In the genomic region with DNA sequence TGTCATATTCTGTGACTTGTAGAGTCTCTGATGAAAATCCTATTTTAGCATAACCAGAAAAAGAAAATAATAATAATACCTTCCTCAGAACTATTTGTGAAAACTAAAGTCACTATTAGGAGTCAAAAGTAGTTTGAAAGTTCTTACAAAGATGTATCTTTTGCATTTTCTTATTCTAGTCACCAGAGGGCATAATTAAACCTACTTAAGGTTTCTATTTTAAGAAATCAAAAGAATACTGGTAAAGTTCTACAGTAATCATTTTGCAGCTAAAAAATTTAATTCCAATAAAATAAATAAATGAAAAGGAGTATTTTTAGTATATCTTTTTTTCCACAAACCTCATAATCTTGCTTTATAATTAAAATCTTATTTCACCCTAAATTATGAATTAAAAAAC, we compare ENCODE assay signal across 12 cellular contexts. TPM values are rescaled to one million over a fixed set of nuclear protein-coding genes. Genes with fewer than 3 reads are reported as not detected.
DNase-seq lines count a peak whose midpoint lies in the region; ATAC-seq and TF ChIP-seq lines count a peak whose summit lies in the region.
"Had no signal": no experiment of that assay in that cellular context is flagged by ENCODE, and none has a peak within 500 bp of the region (broad histone marks: within the 10 kb centered on the region; RNA-seq: fewer than 3 reads in every experiment).

No MANE protein-coding gene starts in this region.

- H3K27me3 ChIP-seq in PC-3 (ENCODE audit: low read length), result no peaks in the 10 kb centered on the region

- H3K9me3 Mint-ChIP-seq in activated CD4-positive, alpha-beta T cell treated with anti-CD3 and anti-CD28 coated beads for 36 hours (ENCODE audit: low read depth), result no peaks in the 10 kb centered on the region
- H3K9me3 Mint-ChIP-seq: IgD-negative memory B cell had no signal

- ATAC-seq in PC-3, result no peak
- ATAC-seq in activated CD4-positive, alpha-beta T cell treated with anti-CD3 and anti-CD28 coated beads for 36 hours, result no peak

- H3K4me3 ChIP-seq in PC-3 (ENCODE audit: low read length), result no peak overlapping the region

- peaks cover 7% of the 10 kb centered on the region for H3K4me1 Mint-ChIP-seq in activated CD4-positive, alpha-beta T cell treated with anti-CD3 and anti-CD28 coated beads for 36 hours

- no TSS peak for BruUV-seq in PC-3 (replicated peaks; lab: Mats Ljungman, UMichigan)

- no peaks in the 10 kb centered on the region for H3K36me3 ChIP-seq in PC-3 (ENCODE audit: low read depth, low read length)

- POLR2A ChIA-PET in PC-3 (lab: Charles Lee; ENCODE audit: unreplicated experiment), result no interaction called here
- POLR2A ChIA-PET in activated CD4-positive, alpha-beta T cell treated with anti-CD3 and anti-CD28 coated beads for 36 hours (lab: Charles Lee), result no interaction called here

- no peak for TF ChIP-seq POLR2A in erythroblast (IDR thresholded peaks at IDR 0.05; ENCODE audit: low read length)

- H3K27ac Mint-ChIP-seq in activated CD4-positive, alpha-beta T cell treated with anti-CD3 and anti-CD28 coated beads for 36 hours, result no peak overlapping the region
- H3K27ac Mint-ChIP-seq: IgD-negative memory B cell had no signal

- H3K9me2 ChIP-seq in PC-3 (replicated peaks; ENCODE audit: low read length), result no peaks in the 10 kb centered on the region

- H3F3A ChIP-seq in PC-3 (ENCODE audit: low read length, unreplicated experiment), result no peaks in the 10 kb centered on the region

- no peaks in the 10 kb centered on the region for H3K79me2 ChIP-seq in PC-3 (ENCODE audit: low read length)

- TF ChIP-seq CTCF in 22Rv1 (IDR thresholded peaks at IDR 0.05) (peak; percentile 37), PC-3 (conservative IDR thresholded peaks at IDR 0.05; ENCODE audit: low read depth, low read length) (peak; percentile 45)

- H3K36me3 Mint-ChIP-seq in activated CD4-positive, alpha-beta T cell treated with anti-CD3 and anti-CD28 coated beads for 36 hours (ENCODE audit: low read depth), result no peaks in the 10 kb centered on the region

- no peaks in the 10 kb centered on the region for H3K9me3 ChIP-seq in PC-3 (ENCODE audit: low read length)

- no peaks in the 10 kb centered on the region for H3K4me1 ChIP-seq in PC-3 (ENCODE audit: insufficient read depth, low read length)

- no peak overlapping the region for H2AFZ ChIP-seq in PC-3 (ENCODE audit: low read length)

- H3K27ac ChIP-seq in 22Rv1 (no peak overlapping the region), PC-3 (ENCODE audit: low read length) (no peak overlapping the region)

- no peak overlapping the region for H3K4me2 ChIP-seq in PC-3 (ENCODE audit: low read length)

- no peaks in the 10 kb centered on the region for H4K20me1 ChIP-seq in PC-3 (ENCODE audit: low read length)

- H3K9ac ChIP-seq in PC-3 (ENCODE audit: low read length), result no peak overlapping the region

- no peaks in the 10 kb centered on the region for H3K27me3 Mint-ChIP-seq in activated CD4-positive, alpha-beta T cell treated with anti-CD3 and anti-CD28 coated beads for 36 hours
- H3K27me3 Mint-ChIP-seq: IgD-negative memory B cell had no signal

- DNase-seq in EH (ENCODE audit: low read depth) (peak; percentile 9), PC-3 (peak; percentile 21), erythroblast (lab: John Stamatoyannopoulos, UW) (peak; percentile 4 to 7), NCI-H526 (lab: John Stamatoyannopoulos, UW) (no peak), NCI-H1417 (lab: John Stamatoyannopoulos, UW) (no peak), T-helper 9 cell (no peak)
- DNase-seq in activated CD4-positive, alpha-beta T cell treated with anti-CD3 and anti-CD28 coated beads for 36 hours, result no peak
- DNase-seq: activated CD8-positive, alpha-beta memory T cell treated with anti-CD3 and anti-CD28 coated beads for 24 hours; central memory CD4-positive, alpha-beta T cell; nucleus accumbens had no signal

- intact Hi-C loops in PC-3 (cut with micrococcal nuclease), result loop anchor here (1.0 to 10.0 kb wide), 2 partner anchors 147 to 382 kb away; a partner anchor contains a TSS
- intact Hi-C loops in activated CD4-positive, alpha-beta T cell treated with anti-CD3 and anti-CD28 coated beads for 36 hours (cut with DNase I, micrococcal nuclease), result loop anchor here (1.0 to 10.0 kb wide), 3 partner anchors 147 to 678 kb away; a partner anchor contains a TSS

- H3K4me3 Mint-ChIP-seq in activated CD4-positive, alpha-beta T cell treated with anti-CD3 and anti-CD28 coated beads for 36 hours, result no peak overlapping the region
- H3K4me3 Mint-ChIP-seq: IgD-negative memory B cell had no signal

- CTCF ChIA-PET in PC-3 (lab: Charles Lee), result interaction anchor here (2.2 kb wide), 1 partner anchor 148 kb away, joined by 19 read pairs; no protein-coding TSS in a partner anchor
- CTCF ChIA-PET in activated CD4-positive, alpha-beta T cell treated with anti-CD3 and anti-CD28 coated beads for 36 hours (lab: Charles Lee), result interaction anchor here (0.6 to 13.3 kb wide), 10 partner anchors 13 to 166 kb away, joined by 3 to 280 read pairs (median 4); no protein-coding TSS in a partner anchor

RNA-seq across cellular contexts. Expression of a gene that starts 28.0 kb away (rescaled TPM):
- 5.3 and 5.8 TPM in 2 replicates for total RNA-seq in PC-3 (2014; rRNA removed)
- 10 to 100 TPM; 17.0 to 17.2 TPM for total RNA-seq in activated CD4-positive, alpha-beta T cell treated with anti-CD3 and anti-CD28 coated beads for 36 hours

Comparison
In these comparisons a context has a peak if more than half of its experiments do, and no peak if none do; other contexts are left out.
1. DNase-seq: peak in EH (single experiment), PC-3 (single experiment) and erythroblast (2 of 2); none in NCI-H526 (0 of 2), NCI-H1417 (0 of 3), T-helper 9 cell (single experiment) and activated CD4-positive, alpha-beta T cell treated with anti-CD3 and anti-CD28 coated beads for 36 hours (single experiment).